ENCODE assay signal across 30 cellular contexts in the genomic region with DNA sequence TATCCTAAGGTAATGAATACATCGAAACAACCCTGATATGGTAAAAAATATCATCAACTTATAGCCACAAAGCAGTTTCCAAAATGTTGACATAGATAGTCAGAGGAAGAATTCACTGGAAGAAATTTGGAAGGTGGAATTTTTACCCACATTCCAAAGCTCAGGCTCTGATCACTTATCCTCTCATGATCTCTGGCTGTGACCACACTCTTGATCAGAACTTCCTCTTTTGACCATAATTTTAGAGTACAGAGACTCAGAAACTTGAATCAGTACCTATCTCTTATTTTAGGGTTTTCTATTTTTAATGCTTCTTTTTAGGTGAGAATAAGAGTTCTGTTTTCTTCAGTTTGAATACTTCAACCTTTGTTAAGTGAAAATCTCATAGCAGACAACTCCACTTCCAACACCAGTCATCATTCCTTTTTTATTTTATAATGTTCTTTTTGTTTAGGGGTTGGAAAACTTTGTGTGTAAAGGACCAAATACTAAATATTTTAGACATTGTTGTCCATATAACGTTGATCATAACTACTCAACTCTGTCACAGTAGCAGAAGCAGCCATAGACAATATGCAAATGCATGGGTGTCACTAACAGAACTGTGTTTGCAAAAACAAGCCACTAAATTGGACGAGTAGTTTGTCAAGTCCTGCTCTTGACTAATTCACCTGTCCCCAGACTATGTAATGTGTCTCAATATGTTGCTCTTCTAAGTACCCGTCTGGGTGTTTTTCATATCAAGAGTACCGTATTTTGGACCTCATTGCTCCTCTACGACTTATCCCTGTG.
DNase-seq lines count a peak whose midpoint lies in the region; ATAC-seq, FAIRE-seq and TF ChIP-seq lines count a peak whose summit lies in the region.
"Had no signal": no experiment of that assay in that cellular context is flagged by ENCODE, and none has a peak within 500 bp of the region (broad histone marks: within the 10 kb centered on the region; RNA-seq: fewer than 3 reads in every experiment).

No MANE protein-coding gene starts in this region.

- no peak overlapping the region for H3K4me3 ChIP-seq in ovary
- H3K4me3 ChIP-seq: cardiac muscle cell, dorsolateral prefrontal cortex, heart right ventricle, left ventricle myocardium inferior, neural progenitor cell, prostate gland, skin epidermis, thoracic aorta had no signal

- no peaks in the 10 kb centered on the region for H3K9me3 ChIP-seq in ovary
- H3K9me3 ChIP-seq: heart right ventricle, left ventricle myocardium inferior, prostate gland, thoracic aorta had no signal

- peaks cover 41% of the 10 kb centered on the region for H3K4me1 Mint-ChIP-seq in chondrocyte (ENCODE audit: low read depth)
- no peaks in the 10 kb centered on the region for H3K4me1 Mint-ChIP-seq in activated CD4-positive, alpha-beta memory T cell treated with anti-CD3 and anti-CD28 coated beads, Interleukin-2, amount 10 ng/mL, durations not matched to agents 7 days and 5 days

- peak; percentile 36 for DNase-seq in ELR (ENCODE audit: low read depth)
- peak; percentile 12 for DNase-seq in HTR-8/SVneo (ENCODE audit: insufficient read length, low spot score)
- no peak for DNase-seq in chondrocyte (ENCODE audit: low spot score)
- DNase-seq in NCI-H146 (lab: John Stamatoyannopoulos, UW), result no peak
- no peak for DNase-seq in ovary
- DNase-seq in activated CD4-positive, alpha-beta memory T cell treated with anti-CD3 and anti-CD28 coated beads, Interleukin-2, amount 10 ng/mL, durations not matched to agents 7 days and 5 days, result no peak
- DNase-seq in activated effector memory CD4-positive, alpha-beta T cell treated with Interleukin-2 at 50 U/mL for 16 hours, result no peak
- DNase-seq: ACHN; activated CD8-positive, alpha-beta T cell treated with anti-CD3 and anti-CD28 coated beads, Interleukin-2, amount 10 ng/mL, durations not matched to agents 7 days and 5 days; activated naive CD4-positive, alpha-beta T cell; activated T-cell treated with anti-CD3 and anti-CD28 coated beads, Interleukin-2, amount 50 U/mL, for 1 hour; amniotic stem cell; dorsolateral prefrontal cortex; H9; heart right ventricle; left ventricle myocardium inferior; NCI-H1105 treated with DMSO at 0.1 percent for 48 hours; NCI-H2107; NCI-H524 treated with DMSO at 0.1 percent for 48 hours; stimulated activated naive CD4-positive, alpha-beta T cell had no signal

- H3K27ac ChIP-seq in ovary, result no peak overlapping the region
- H3K27ac ChIP-seq: C4-2B, cardiac muscle cell, dorsolateral prefrontal cortex, heart right ventricle, KMS-11, left ventricle myocardium inferior, neural progenitor cell, prostate gland, skin epidermis, thoracic aorta had no signal

- no peaks in the 10 kb centered on the region for H3K27me3 ChIP-seq in ovary
- H3K27me3 ChIP-seq: cardiac muscle cell, heart right ventricle, neural progenitor cell had no signal

- no peaks in the 10 kb centered on the region for H3K27me3 Mint-ChIP-seq in chondrocyte (ENCODE audit: low read depth)
- no peaks in the 10 kb centered on the region for H3K27me3 Mint-ChIP-seq in activated CD4-positive, alpha-beta memory T cell treated with anti-CD3 and anti-CD28 coated beads, Interleukin-2, amount 10 ng/mL, durations not matched to agents 7 days and 5 days

- intact Hi-C loops in ovary (cut with DNase I), result no loop called here

- H3K36me3 Mint-ChIP-seq in chondrocyte (ENCODE audit: low read depth), result no peaks in the 10 kb centered on the region
- no peaks in the 10 kb centered on the region for H3K36me3 Mint-ChIP-seq in activated CD4-positive, alpha-beta memory T cell treated with anti-CD3 and anti-CD28 coated beads, Interleukin-2, amount 10 ng/mL, durations not matched to agents 7 days and 5 days (ENCODE audit: low read depth)
- H3K36me3 Mint-ChIP-seq: neural progenitor cell had no signal

- ATAC-seq in GM19395 (IDR thresholded peaks at IDR 0.05; ENCODE audit: unreplicated experiment), result peak; percentile 47
- ATAC-seq: activated CD8-positive, alpha-beta T cell treated with anti-CD3 and anti-CD28 coated beads, Interleukin-2, amount 10 ng/mL, durations not matched to agents 7 days and 5 days; heart right ventricle had no signal

- no peaks in the 10 kb centered on the region for H3K36me3 ChIP-seq in ovary
- H3K36me3 ChIP-seq: cardiac muscle cell, heart right ventricle, left ventricle myocardium inferior, neural progenitor cell, prostate gland, thoracic aorta had no signal

- peak; percentile 16 for FAIRE-seq in HTR-8/SVneo (lab: Jason Lieb, UNC)
- FAIRE-seq: D721Med had no signal

- WGBS in ovary, 3 donors, result 79 to 85% (median 81%) methylated on average over 6 of the region's 6 CpGs

- H3K4me1 ChIP-seq in ovary (ENCODE audit: insufficient read depth), result no peaks in the 10 kb centered on the region
- H3K4me1 ChIP-seq: heart right ventricle, left ventricle myocardium inferior, prostate gland had no signal

- TF ChIP-seq POLR2A in ovary (IDR thresholded peaks at IDR 0.05), result no peak

- H3K27ac Mint-ChIP-seq in chondrocyte (ENCODE audit: unreplicated experiment), result peak overlapping the region; percentile 49
- no peak overlapping the region for H3K27ac Mint-ChIP-seq in activated CD4-positive, alpha-beta memory T cell treated with anti-CD3 and anti-CD28 coated beads, Interleukin-2, amount 10 ng/mL, durations not matched to agents 7 days and 5 days
- H3K27ac Mint-ChIP-seq: activated CD8-positive, alpha-beta T cell treated with anti-CD3 and anti-CD28 coated beads, Interleukin-2, amount 10 ng/mL, durations not matched to agents 7 days and 5 days; H9; neural progenitor cell; T-helper 1 cell treated with Interleukin-12 subunit alpha and Interleukin-12 subunit beta and Interleukin-4 antibody, amounts not matched to agents 30 μg/mL and 1 μg/mL, for 36 hours had no signal

- H3K9me3 Mint-ChIP-seq in chondrocyte (ENCODE audit: low read depth), result no peaks in the 10 kb centered on the region
- no peaks in the 10 kb centered on the region for H3K9me3 Mint-ChIP-seq in activated CD4-positive, alpha-beta memory T cell treated with anti-CD3 and anti-CD28 coated beads, Interleukin-2, amount 10 ng/mL, durations not matched to agents 7 days and 5 days
- H3K9me3 Mint-ChIP-seq: H9; neural progenitor cell; T-helper 1 cell treated with Interleukin-12 subunit alpha and Interleukin-12 subunit beta and Interleukin-4 antibody, amounts not matched to agents 30 μg/mL and 1 μg/mL, for 36 hours had no signal

- no peak for TF ChIP-seq EP300 in ovary (IDR thresholded peaks at IDR 0.05)

- POLR2A ChIA-PET in activated CD4-positive, alpha-beta memory T cell treated with anti-CD3 and anti-CD28 coated beads, Interleukin-2, amount 10 ng/mL, durations not matched to agents 7 days and 5 days (lab: Charles Lee), result no interaction called here

- H3K4me3 Mint-ChIP-seq in chondrocyte (ENCODE audit: unreplicated experiment), result no peak overlapping the region
- H3K4me3 Mint-ChIP-seq in activated CD4-positive, alpha-beta memory T cell treated with anti-CD3 and anti-CD28 coated beads, Interleukin-2, amount 10 ng/mL, durations not matched to agents 7 days and 5 days, result no peak overlapping the region
- H3K4me3 Mint-ChIP-seq: activated CD8-positive, alpha-beta T cell treated with anti-CD3 and anti-CD28 coated beads, Interleukin-2, amount 10 ng/mL, durations not matched to agents 7 days and 5 days; H9; neural progenitor cell; T-helper 1 cell treated with Interleukin-12 subunit alpha and Interleukin-12 subunit beta and Interleukin-4 antibody, amounts not matched to agents 30 μg/mL and 1 μg/mL, for 36 hours had no signal

- TF ChIP-seq CTCF in chondrocyte (IDR thresholded peaks at IDR 0.05) (no peak), ovary (IDR thresholded peaks at IDR 0.05) (no peak)

- CTCF ChIA-PET in activated CD4-positive, alpha-beta memory T cell treated with anti-CD3 and anti-CD28 coated beads, Interleukin-2, amount 10 ng/mL, durations not matched to agents 7 days and 5 days (lab: Charles Lee), result no interaction called here

Comparison
In these comparisons a context has a peak if more than half of its experiments do, and no peak if none do; other contexts are left out.
1. DNase-seq: peak in ELR (single experiment) and HTR-8/SVneo (single experiment); none in chondrocyte (single experiment), NCI-H146 (single experiment), ovary (0 of 5), activated CD4-positive, alpha-beta memory T cell treated with anti-CD3 and anti-CD28 coated beads, Interleukin-2, amount 10 ng/mL, durations not matched to agents 7 days and 5 days (single experiment) and activated effector memory CD4-positive, alpha-beta T cell treated with Interleukin-2 at 50 U/mL for 16 hours (single experiment).